Comparison of ENCODE assay signal across 8 cellular contexts in genomic region chr18:74495581-74496507, GRCh38. TPM values are rescaled to one million over a fixed set of nuclear protein-coding genes. Genes with fewer than 3 reads are reported as not detected.
DNase-seq lines count a peak whose midpoint lies in the region; ATAC-seq and TF ChIP-seq lines count a peak whose summit lies in the region.

CNDP2 (plus strand) TSS chr18:74496363; CDS start chr18:74499974, 3,611 bp downstream.

- TF ChIP-seq EP300 in esophagus muscularis mucosa (IDR thresholded peaks at IDR 0.05): no peak

- intact Hi-C loops in esophagus muscularis mucosa (cut with DNase I): loop anchor here (5.0 kb wide), 4 partner anchors 96 to 349 kb away; partner anchors contain the start of genes CYB5A, FBXO15 and TIMM21

- no peak for TF ChIP-seq CTCF in esophagus muscularis mucosa (IDR thresholded peaks at IDR 0.05)

- H3K27ac ChIP-seq in Karpas-422 (ENCODE audit: low read length) (peak within 1 kb of the TSS; percentile 80), esophagus muscularis mucosa (replicated peaks in 1 of 4) (peak within 1 kb of the TSS; percentile 82 to 94 (median 88))

- H3K4me3 ChIP-seq in Karpas-422 (ENCODE audit: low read length): peak within 1 kb of the TSS; percentile 87
- peak within 1 kb of the TSS; percentile 75 to 97 (median 86) for H3K4me3 ChIP-seq in esophagus muscularis mucosa

- peak within 1 kb of the TSS; percentile 94 for H2AFZ ChIP-seq in Karpas-422 (ENCODE audit: low read length)

- WGBS in esophagus muscularis mucosa: under 1% methylated on average over 28 of the region's 71 CpGs

- peaks cover 3% of the 10 kb centered on the region; the same call in 1 of the 2 replicates for H3K27me3 ChIP-seq in Karpas-422 (ENCODE audit: low read length)
- H3K27me3 ChIP-seq in esophagus muscularis mucosa: no peaks in the 10 kb centered on the region

- H3K9me2 ChIP-seq in Karpas-422 (replicated peaks; ENCODE audit: insufficient read depth, low read length): no peaks in the 10 kb centered on the region

- H3K9ac ChIP-seq in Karpas-422 (ENCODE audit: low read length): peak within 1 kb of the TSS; percentile 92

- H4K20me1 ChIP-seq in Karpas-422 (ENCODE audit: insufficient read depth, low read depth, low read length): no peaks in the 10 kb centered on the region

- ATAC-seq in GM21825 (IDR thresholded peaks at IDR 0.05; ENCODE audit: unreplicated experiment): peak; percentile 73

- peak; percentile 80 for TF ChIP-seq POLR2A in esophagus muscularis mucosa (IDR thresholded peaks at IDR 0.05; ENCODE audit: low read depth)

- peaks cover 41% of the 10 kb centered on the region for H3K79me2 ChIP-seq in Karpas-422 (ENCODE audit: low read length)

- peaks cover 45% of the 10 kb centered on the region for H3K4me1 ChIP-seq in Karpas-422 (ENCODE audit: low read length)
- peaks cover 19 to 35% (median 29%) of the 10 kb centered on the region in 4 donors for H3K4me1 ChIP-seq in esophagus muscularis mucosa

- no peaks in the 10 kb centered on the region for H3K9me3 ChIP-seq in Karpas-422 (ENCODE audit: low read length)
- peaks cover 0 to 5% (median 0%) of the 10 kb centered on the region in 4 donors for H3K9me3 ChIP-seq in esophagus muscularis mucosa

- peaks cover under 1% of the 10 kb centered on the region; the same call in 1 of the 2 replicates for H3K36me3 ChIP-seq in Karpas-422 (ENCODE audit: insufficient read depth, low read length)
- H3K36me3 ChIP-seq in esophagus muscularis mucosa: peaks cover 0 to 5% (median 4%) of the 10 kb centered on the region in 4 donors

- DNase-seq in DMS79 treated with DMSO at 0.1 percent for 48 hours (lab: John Stamatoyannopoulos, UW) (peak; percentile 94), Karpas-422 (peak; percentile 100), RKO (ENCODE audit: low spot score) (peak; percentile 96), activated T-helper 1 cell treated with Interleukin-2 at 50 U/mL for 16 hours (ENCODE audit: low read depth) (peak; percentile 98), esophagus muscularis mucosa (ENCODE audit: extremely low spot score) (peak; percentile 100), myocyte (ENCODE audit: low read depth) (peak; percentile 99)
- DNase-seq in stimulated activated CD8-positive, alpha-beta memory T cell treated with anti-CD3 and anti-CD28 coated beads, Interleukin-7, amount 100 ng/mL, for 48 hours (ENCODE audit: extremely low read depth in 1 of 2, low read depth in 1 of 2): peak; percentile 99

- peak within 1 kb of the TSS; percentile 89 for H3K4me2 ChIP-seq in Karpas-422 (ENCODE audit: low read depth, low read length, poor library complexity, severe bottlenecking)

RNA-seq across cellular contexts. Expression of gene CNDP2, which starts in this region (rescaled TPM):
- total RNA-seq in Karpas-422 (2014; rRNA removed; shearing (Covaris generic); ENCODE audit: low replicate concordance): 137 and 167 TPM in 2 replicates
- total RNA-seq in esophagus muscularis mucosa (10 to 100 TPM; 31.1 to 52.5 (median 42.9) TPM), myocyte (58.0 and 66.5 TPM in 2 replicates)
- 64.7 TPM for polyA plus RNA-seq in myocyte (2012)

Comparison
In these comparisons a context has a peak if more than half of its experiments do, and no peak if none do; other contexts are left out.
1. Peak in every context shown above with its lines: DNase-seq, ATAC-seq, H3K4me3 ChIP-seq and H3K27ac ChIP-seq.